In the genomic region with DNA sequence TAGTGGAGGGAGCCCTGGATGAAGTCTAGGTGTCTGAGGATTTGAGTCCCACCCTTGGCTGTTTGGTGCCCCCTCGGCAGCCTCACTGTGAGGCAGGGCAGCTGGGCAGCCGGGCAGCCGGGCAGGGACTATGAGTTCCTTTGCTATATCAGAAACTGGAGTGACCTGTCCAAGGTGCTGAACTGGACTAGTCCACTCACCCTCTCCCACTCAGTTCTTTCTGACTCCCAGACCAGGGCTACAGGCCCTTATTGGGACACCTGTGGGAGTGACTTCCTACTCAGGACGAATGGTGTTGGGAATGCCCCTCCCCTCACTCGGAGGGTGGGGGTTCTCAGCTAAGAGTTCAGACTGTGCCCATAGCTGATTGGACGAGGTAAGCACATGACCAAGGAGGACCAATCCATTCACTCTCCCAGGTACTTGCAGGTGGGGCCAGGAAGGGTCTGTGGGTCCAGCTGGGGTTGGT, we compare ENCODE assay signal across 1 cellular context.
TF ChIP-seq lines count a peak whose summit lies in the region.

No MANE protein-coding gene starts in this region.

TF ChIP-seq in A549, 52 proteins besides CTCF, POLR2A, EP300 and RAD21 (continued from another document):
- TF ChIP-seq REST (IDR thresholded peaks at IDR 0.05), result peak; percentile 94
